Comparison of ENCODE assay signal across 15 cellular contexts in the genomic region with DNA sequence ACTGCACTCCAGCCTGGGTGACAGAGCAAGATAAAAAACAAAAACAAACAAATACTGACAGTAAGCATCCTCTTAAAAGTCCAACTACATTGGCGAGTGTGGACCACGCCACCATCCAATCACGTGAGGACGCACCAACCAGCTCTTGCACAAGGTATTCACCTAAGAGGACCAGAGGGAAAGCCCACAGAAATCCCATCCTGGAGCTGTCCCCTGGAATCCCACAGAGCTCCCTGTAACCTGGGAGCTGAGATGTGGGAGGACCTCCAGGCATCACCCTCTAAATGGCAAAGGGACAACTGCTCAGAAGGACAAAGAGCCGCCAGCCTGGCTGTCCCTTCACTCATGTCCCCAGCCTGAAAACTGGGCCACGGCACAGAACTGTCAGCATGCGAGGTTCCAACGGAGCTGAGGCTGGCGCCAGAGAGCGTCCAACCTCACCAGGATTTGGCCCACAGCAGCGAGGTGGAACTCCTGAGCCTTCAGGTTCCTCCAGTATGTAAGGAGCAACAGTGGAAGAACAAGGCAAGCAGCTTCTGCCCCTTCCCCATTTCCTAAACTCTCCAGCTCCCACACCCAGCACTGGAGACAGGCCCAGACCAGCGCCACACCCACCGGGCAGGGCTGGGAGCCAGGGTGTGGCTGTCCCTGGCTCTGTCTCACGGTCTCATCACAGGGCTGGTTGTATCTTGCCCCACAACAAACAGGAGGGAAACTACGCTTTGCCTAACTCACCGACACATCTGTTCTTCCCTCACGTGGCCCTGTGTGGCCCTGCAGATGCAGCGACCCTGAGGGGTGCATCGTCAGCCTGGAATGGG. TPM values are rescaled to one million over a fixed set of nuclear protein-coding genes. Genes with fewer than 3 reads are reported as not detected.
DNase-seq lines count a peak whose midpoint lies in the region; ATAC-seq and TF ChIP-seq lines count a peak whose summit lies in the region.
"Had no signal": no experiment of that assay in that cellular context is flagged by ENCODE, and none has a peak within 500 bp of the region (broad histone marks: within the 10 kb centered on the region; RNA-seq: fewer than 3 reads in every experiment).

No MANE protein-coding gene starts in this region.

- no peaks in the 10 kb centered on the region for H3K27me3 ChIP-seq in RWPE2 (ENCODE audit: insufficient read depth, poor library complexity, severe bottlenecking)
- H3K27me3 ChIP-seq in osteoblast (ENCODE audit: insufficient read depth, low read length): no peaks in the 10 kb centered on the region
- H3K27me3 ChIP-seq: cardiac muscle cell, heart right ventricle had no signal

- H3K9me3 ChIP-seq in RWPE2 (ENCODE audit: severe bottlenecking): no peaks in the 10 kb centered on the region
- H3K9me3 ChIP-seq in osteoblast (ENCODE audit: low read depth, low read length): no peaks in the 10 kb centered on the region
- H3K9me3 ChIP-seq: heart right ventricle had no signal

- no peak for TF ChIP-seq CTCF in RWPE2 (IDR thresholded peaks at IDR 0.05; ENCODE audit: poor library complexity, severe bottlenecking)
- no peak for TF ChIP-seq CTCF in osteoblast (IDR thresholded peaks at IDR 0.05; ENCODE audit: extremely low read depth, low read depth, low read length)

- ATAC-seq in RWPE2 (ENCODE audit: low read depth) (peak; percentile 71), esophagus mucosa (peak; percentile 97), GM19351 (IDR thresholded peaks at IDR 0.05; ENCODE audit: unreplicated experiment) (no peak)
- ATAC-seq: naive thymus-derived CD4-positive, alpha-beta T cell had no signal

- H2AFZ ChIP-seq in osteoblast (ENCODE audit: low read length): no peak overlapping the region

- H4K20me1 ChIP-seq in osteoblast (ENCODE audit: insufficient read depth, low read length): peaks cover 38% of the 10 kb centered on the region

- H3K4me2 ChIP-seq in osteoblast (ENCODE audit: insufficient read depth, low read length): no peak overlapping the region
- H3K4me2 ChIP-seq: KMS-11 had no signal

- no peak overlapping the region for H3K4me3 ChIP-seq in RWPE2 (ENCODE audit: severe bottlenecking)
- no peak overlapping the region for H3K4me3 ChIP-seq in osteoblast (ENCODE audit: insufficient read depth, low read length)
- H3K4me3 ChIP-seq: cardiac muscle cell, heart right ventricle had no signal

- DNase-seq in G401 (ENCODE audit: low spot score) (peak; percentile 85), RWPE2 (ENCODE audit: low spot score) (no peak), osteoblast (ENCODE audit: insufficient read length, low spot score, missing footprints) (peak; percentile 39), occipital lobe (lab: John Stamatoyannopoulos, UW) (no peak), globus pallidus (ENCODE audit: low spot score) (no peak), NCI-H2196 treated with DMSO at 0.1 percent for 48 hours (lab: John Stamatoyannopoulos, UW; ENCODE audit: unreplicated experiment) (no peak)
- DNase-seq: activated naive CD4-positive, alpha-beta T cell treated with Interleukin-2 at 50 U/mL for 16 hours; HCEC 1CT; heart right ventricle; naive thymus-derived CD4-positive, alpha-beta T cell; NCI-H1436 treated with DMSO at 0.1 percent for 48 hours had no signal

- in situ Hi-C loops in G401 (cut with HindIII; ENCODE audit: low sequenced_read_pairs): no loop called here

- H3K36me3 ChIP-seq in RWPE2 (ENCODE audit: low read depth) (peaks cover 22% of the 10 kb centered on the region), osteoblast (ENCODE audit: insufficient read depth, low read length) (peaks cover 36% of the 10 kb centered on the region)
- H3K36me3 ChIP-seq: cardiac muscle cell had no signal

- H3K27ac ChIP-seq in RWPE2 (ENCODE audit: poor library complexity, severe bottlenecking): peak overlapping the region; percentile 8
- H3K27ac ChIP-seq in osteoblast (ENCODE audit: low read depth, low read length): peak overlapping the region; percentile 94
- H3K27ac ChIP-seq: cardiac muscle cell, KMS-11 had no signal

- peaks cover 60% of the 10 kb centered on the region for H3K79me2 ChIP-seq in osteoblast (ENCODE audit: insufficient read depth, low read length)

- H3K4me1 ChIP-seq in RWPE2 (ENCODE audit: insufficient read depth, poor library complexity, severe bottlenecking) (peaks cover 6% of the 10 kb centered on the region), osteoblast (ENCODE audit: insufficient read depth, low read length) (peaks cover 29% of the 10 kb centered on the region)

RNA-seq across cellular contexts. Expression of gene IPPK, which starts 15.2 kb away (rescaled TPM):
- 11.1 and 15.9 TPM in 2 replicates for total RNA-seq in G401 (2014; rRNA removed; shearing (Covaris generic))
- total RNA-seq in esophagus mucosa (37.6 TPM), osteoblast (7.7 and 9.4 TPM in 2 replicates), occipital lobe (16.1 TPM)

Comparison
In these comparisons a context has a peak if more than half of its experiments do, and no peak if none do; other contexts are left out.
1. DNase-seq: peak in G401 (single experiment) and osteoblast (single experiment); none in RWPE2 (single experiment), occipital lobe (single experiment), globus pallidus (single experiment) and NCI-H2196 treated with DMSO at 0.1 percent for 48 hours (single experiment).